ENCODE assay signal across 12 cellular contexts in genomic region chr22:40224702-40225101, GRCh38. TPM values are rescaled to one million over a fixed set of nuclear protein-coding genes. Genes with fewer than 3 reads are reported as not detected.
DNase-seq lines count a peak whose midpoint lies in the region; ATAC-seq lines count a peak whose summit lies in the region.
"Had no signal": no experiment of that assay in that cellular context is flagged by ENCODE, and none has a peak within 500 bp of the region (broad histone marks: within the 10 kb centered on the region; RNA-seq: fewer than 3 reads in every experiment).

No MANE protein-coding gene starts in this region.

- peak overlapping the region; percentile 28 for H3K27ac ChIP-seq in CD4-positive, alpha-beta memory T cell (ENCODE audit: low read depth, low read length)
- H3K27ac ChIP-seq: skin epidermis, WERI-Rb-1 had no signal

- no peaks in the 10 kb centered on the region for H3K27me3 Mint-ChIP-seq in CD4-positive, alpha-beta memory T cell
- H3K27me3 Mint-ChIP-seq in activated naive CD8-positive, alpha-beta T cell treated with anti-CD3 and anti-CD28 coated beads, Interleukin-2, amount 10 ng/mL, durations not matched to agents 7 days and 5 days = no peaks in the 10 kb centered on the region

- CTCF ChIA-PET in CD4-positive, alpha-beta memory T cell (lab: Charles Lee; ENCODE audit: partially characterized antibody) = interaction anchor here (1.0 to 1.1 kb wide), 3 partner anchors 24 to 123 kb away, joined by 3 to 7 read pairs (median 3); no protein-coding TSS in a partner anchor

- POLR2A ChIA-PET in CD4-positive, alpha-beta memory T cell (lab: Charles Lee; ENCODE audit: partially characterized antibody) = interaction anchor here (1.0 to 1.4 kb wide), 4 partner anchors 9 to 22 kb away, joined by 3 to 4 read pairs (median 3); no protein-coding TSS in a partner anchor
- POLR2A ChIA-PET in activated naive CD8-positive, alpha-beta T cell treated with anti-CD3 and anti-CD28 coated beads, Interleukin-2, amount 10 ng/mL, durations not matched to agents 7 days and 5 days (lab: Charles Lee) = no interaction called here

- intact Hi-C loops in CD4-positive, alpha-beta memory T cell (cut with micrococcal nuclease) = loop anchor here (10.0 kb wide), 1 partner anchor 160 kb away; no protein-coding TSS in a partner anchor

- H3K27me3 ChIP-seq in CD4-positive, alpha-beta memory T cell (ENCODE audit: insufficient read depth, low read length) = no peaks in the 10 kb centered on the region

- peaks cover 72% of the 10 kb centered on the region for H3K4me1 ChIP-seq in CD4-positive, alpha-beta memory T cell (ENCODE audit: insufficient read depth, low read length)

- peak overlapping the region; percentile 42 to 89 (median 75) for H3K27ac Mint-ChIP-seq in CD4-positive, alpha-beta memory T cell
- peak overlapping the region; percentile 47 for H3K27ac Mint-ChIP-seq in activated naive CD8-positive, alpha-beta T cell treated with anti-CD3 and anti-CD28 coated beads, Interleukin-2, amount 10 ng/mL, durations not matched to agents 7 days and 5 days

- no peaks in the 10 kb centered on the region for H3K9me3 ChIP-seq in CD4-positive, alpha-beta memory T cell (ENCODE audit: control insufficient read depth in 1 of 2, low read length in 2 of 2)

- H3K9me3 Mint-ChIP-seq in CD4-positive, alpha-beta memory T cell = peaks cover 0 to 3% (median 0%) of the 10 kb centered on the region in 8 donors
- no peaks in the 10 kb centered on the region for H3K9me3 Mint-ChIP-seq in activated naive CD8-positive, alpha-beta T cell treated with anti-CD3 and anti-CD28 coated beads, Interleukin-2, amount 10 ng/mL, durations not matched to agents 7 days and 5 days

- no peak overlapping the region for H3K4me3 ChIP-seq in CD4-positive, alpha-beta memory T cell (ENCODE audit: low read length in 2 of 2)
- H3K4me3 ChIP-seq: skin epidermis had no signal

- peak; percentile 54 for ATAC-seq in activated naive CD8-positive, alpha-beta T cell treated with anti-CD3 and anti-CD28 coated beads, Interleukin-2, amount 10 ng/mL, durations not matched to agents 7 days and 5 days (ENCODE audit: low read depth)

- peak overlapping the region in 6 of 8 donors; percentile 6 to 78 (median 51) for H3K4me3 Mint-ChIP-seq in CD4-positive, alpha-beta memory T cell
- H3K4me3 Mint-ChIP-seq in activated naive CD8-positive, alpha-beta T cell treated with anti-CD3 and anti-CD28 coated beads, Interleukin-2, amount 10 ng/mL, durations not matched to agents 7 days and 5 days = no peak overlapping the region

- DNase-seq in CD4-positive, alpha-beta memory T cell = peak in 3 of 5 donors; percentile 18 to 52 (median 28)
- peak; percentile 59 to 61 for DNase-seq in activated CD4-positive, alpha-beta T cell treated with anti-CD3 and anti-CD28 coated beads for 4 hours
- no peak for DNase-seq in activated naive CD8-positive, alpha-beta T cell treated with anti-CD3 and anti-CD28 coated beads, Interleukin-2, amount 10 ng/mL, durations not matched to agents 7 days and 5 days
- DNase-seq in stimulated activated CD4-positive, alpha-beta T cell treated with anti-CD3 and anti-CD28 coated beads, Interleukin-12 subunit alpha, Interleukin-12 subunit beta, amount 100 ng/mL, for 4 hours = peak; percentile 43
- DNase-seq in DMS79 treated with DMSO at 0.1 percent for 48 hours (lab: John Stamatoyannopoulos, UW) = no peak
- no peak for DNase-seq in NOMO-1 (lab: John Stamatoyannopoulos, UW; ENCODE audit: unreplicated experiment in 2 of 2)
- DNase-seq in AG20443 (ENCODE audit: low spot score) = no peak
- no peak for DNase-seq in H4 (ENCODE audit: low spot score)
- DNase-seq: kidney glomerular epithelial cell, SIG-M5, WERI-Rb-1 had no signal

- H3K36me3 ChIP-seq in CD4-positive, alpha-beta memory T cell (ENCODE audit: insufficient read depth, low read length) = no peaks in the 10 kb centered on the region

- H3K4me1 Mint-ChIP-seq in CD4-positive, alpha-beta memory T cell = peaks cover 51 to 77% (median 62%) of the 10 kb centered on the region in 4 donors
- H3K4me1 Mint-ChIP-seq in activated naive CD8-positive, alpha-beta T cell treated with anti-CD3 and anti-CD28 coated beads, Interleukin-2, amount 10 ng/mL, durations not matched to agents 7 days and 5 days = peaks cover 26% of the 10 kb centered on the region

- H3K36me3 Mint-ChIP-seq in CD4-positive, alpha-beta memory T cell = peaks cover 9 to 33% of the 10 kb centered on the region in 2 donors
- peaks cover 22% of the 10 kb centered on the region for H3K36me3 Mint-ChIP-seq in activated naive CD8-positive, alpha-beta T cell treated with anti-CD3 and anti-CD28 coated beads, Interleukin-2, amount 10 ng/mL, durations not matched to agents 7 days and 5 days

RNA-seq across cellular contexts. Expression of gene TNRC6B, which starts 47.0 kb away (rescaled TPM):
- total RNA-seq in CD4-positive, alpha-beta memory T cell = 100 to 1,000 TPM; 137 to 155 TPM
- polyA plus RNA-seq in CD4-positive, alpha-beta memory T cell = 100 to 1,000 TPM in 1 of 2 donors, 10 to 100 TPM in 1; 27.3 to 109 TPM
- 10 to 100 TPM; 89.6 to 91.4 TPM for total RNA-seq in activated naive CD8-positive, alpha-beta T cell treated with anti-CD3 and anti-CD28 coated beads, Interleukin-2, amount 10 ng/mL, durations not matched to agents 7 days and 5 days
- total RNA-seq in H4 (2014; rRNA removed; shearing (Covaris generic)) = 14.8 and 26.4 TPM in 2 replicates

Comparison
In these comparisons a context has a peak if more than half of its experiments do, and no peak if none do; other contexts are left out.
1. DNase-seq: peak in CD4-positive, alpha-beta memory T cell (3 of 5), activated CD4-positive, alpha-beta T cell treated with anti-CD3 and anti-CD28 coated beads for 4 hours (2 of 2) and stimulated activated CD4-positive, alpha-beta T cell treated with anti-CD3 and anti-CD28 coated beads, Interleukin-12 subunit alpha, Interleukin-12 subunit beta, amount 100 ng/mL, for 4 hours (single experiment); none in activated naive CD8-positive, alpha-beta T cell treated with anti-CD3 and anti-CD28 coated beads, Interleukin-2, amount 10 ng/mL, durations not matched to agents 7 days and 5 days (single experiment), DMS79 treated with DMSO at 0.1 percent for 48 hours (single experiment), NOMO-1 (0 of 2), AG20443 (single experiment) and H4 (single experiment).